Comparison of ENCODE assay signal across 8 cellular contexts in genomic region chr9:130680836-130681768, GRCh38. TPM values are rescaled to one million over a fixed set of nuclear protein-coding genes. Genes with fewer than 3 reads are reported as not detected.
DNase-seq lines count a peak whose midpoint lies in the region; ATAC-seq and TF ChIP-seq lines count a peak whose summit lies in the region.

No MANE protein-coding gene starts in this region.

- peaks cover 0 to 18% (median 14%) of the 10 kb centered on the region in 9 donors for H3K4me1 ChIP-seq in heart right ventricle
- no peaks in the 10 kb centered on the region for H3K4me1 ChIP-seq in aorta (ENCODE audit: control insufficient read depth in 1 of 2, insufficient read depth in 2 of 2, low read length in 2 of 2)

- H3K4me3 Mint-ChIP-seq in progenitor cell of endocrine pancreas (ENCODE audit: low read depth), result peak overlapping the region; percentile 50

- peaks cover 0 to 8% (median 0%) of the 10 kb centered on the region in 11 donors for H3K9me3 ChIP-seq in heart right ventricle
- H3K9me3 ChIP-seq in aorta (ENCODE audit: control insufficient read depth, low read length), result no peaks in the 10 kb centered on the region

- H3K27me3 Mint-ChIP-seq in progenitor cell of endocrine pancreas, result peaks cover 51% of the 10 kb centered on the region

- no peaks in the 10 kb centered on the region for H3K9me3 Mint-ChIP-seq in progenitor cell of endocrine pancreas (ENCODE audit: low read depth)

- peak overlapping the region in 1 of 10 donors; percentile 39 for H3K27ac ChIP-seq in heart right ventricle
- no peak overlapping the region for H3K27ac ChIP-seq in aorta (ENCODE audit: low read depth in 1 of 2, low read length in 2 of 2)

- H3K36me3 Mint-ChIP-seq in progenitor cell of endocrine pancreas (ENCODE audit: insufficient read depth), result no peaks in the 10 kb centered on the region

- intact Hi-C loops in heart right ventricle (cut with DNase I) (loop anchor here in 5 of 10 donors (5.0 kb wide), 3 partner anchors 54 to 574 kb away; partner anchors contain the start of gene FUBP3 (in 1 of the 5)), aorta (cut with DNase I) (no loop called here)

- peak overlapping the region in 9 of 10 donors; percentile 50 to 75 (median 57) for H3K4me3 ChIP-seq in heart right ventricle
- peak overlapping the region; percentile 37 to 39 for H3K4me3 ChIP-seq in aorta (ENCODE audit: low read length in 2 of 2)

- peaks cover 2% of the 10 kb centered on the region for H3K4me1 Mint-ChIP-seq in progenitor cell of endocrine pancreas (ENCODE audit: low read depth)

- no peak overlapping the region for H3K27ac Mint-ChIP-seq in progenitor cell of endocrine pancreas

- no peak for TF ChIP-seq CTCF in GM10266 (IDR thresholded peaks at IDR 0.05; ENCODE audit: control insufficient read depth, insufficient read depth, low read depth, missing control alignments)
- no peak for TF ChIP-seq CTCF in heart right ventricle (IDR thresholded peaks at IDR 0.05)
- TF ChIP-seq CTCF in progenitor cell of endocrine pancreas (IDR thresholded peaks at IDR 0.05; ENCODE audit: unreplicated experiment), result no peak

- 2 to 4% methylated on average over 78 to 116 of the region's 116 CpGs for WGBS in heart right ventricle, 2 donors
- WGBS in aorta, 2 donors, result 2 to 3% methylated on average over 63 to 116 of the region's 116 CpGs

- ATAC-seq in SK-N-SH treated with all-trans-retinoic acid at 6 μM for 48 hours (peak; percentile 78), heart right ventricle (peak; percentile 25 to 84 (median 56)), aorta (ENCODE audit: low FRiP score) (peak; percentile 37), GM21526 (IDR thresholded peaks at IDR 0.05; ENCODE audit: low FRiP score, unreplicated experiment) (no peak)

- H3K36me3 ChIP-seq in heart right ventricle (no peaks in the 10 kb centered on the region), aorta (ENCODE audit: control insufficient read depth in 1 of 2, insufficient read depth in 2 of 2, low read length in 1 of 2) (no peaks in the 10 kb centered on the region)

- peak; percentile 83 for DNase-seq in GM10266 (ENCODE audit: extremely low spot score)
- peak; percentile 32 to 39 for DNase-seq in Kasumi-1 (lab: John Stamatoyannopoulos, UW)
- peak; percentile 27 for DNase-seq in activated naive CD8-positive, alpha-beta T cell treated with anti-CD3 and anti-CD28 coated beads, Interleukin-2, amount 50 U/mL, for 16 hours (ENCODE audit: low read depth, low spot score)
- DNase-seq in heart right ventricle, result peak; percentile 56 to 82
- DNase-seq in progenitor cell of endocrine pancreas (ENCODE audit: low spot score, unreplicated experiment), result peak; percentile 69
- DNase-seq in aorta, result peak; percentile 87 to 95

- H3K27me3 ChIP-seq in heart right ventricle (peaks cover 0 to 31% (median 18%) of the 10 kb centered on the region in 7 donors), aorta (ENCODE audit: control insufficient read depth in 1 of 2, insufficient read depth in 2 of 2, low read length in 1 of 2) (no peaks in the 10 kb centered on the region)

TF ChIP-seq in SK-N-SH treated with all-trans-retinoic acid at 6 μM for 48 hours, 23 proteins besides CTCF, POLR2A, EP300 and RAD21:
- TF ChIP-seq ISL1 (CRISPR knock-in tag; IDR thresholded peaks at IDR 0.05) (no peak), CSDC2 (CRISPR knock-in tag; IDR thresholded peaks at IDR 0.05) (no peak), POU6F1 (CRISPR knock-in tag; IDR thresholded peaks at IDR 0.05; ENCODE audit: borderline replicate concordance, low read depth) (no peak)

RNA-seq across cellular contexts. Expression of gene EXOSC2, which starts 12.5 kb away (rescaled TPM):
- total RNA-seq in heart right ventricle (10 to 100 TPM; 11.9 to 17.7 (median 13.1) TPM), progenitor cell of endocrine pancreas (45.9 and 46.5 TPM in 2 replicates), aorta (10 to 100 TPM; 18.7 to 20.2 TPM)
- polyA plus RNA-seq in heart right ventricle (10 to 100 TPM; 10.8 to 15.0 TPM), aorta (10 to 100 TPM in 1 of 2 donors, 1 to 10 TPM in 1; 9.5 to 17.0 TPM)

RNA-seq across cellular contexts. Expression of gene PRDM12, which starts 16.7 kb away (rescaled TPM):
- total RNA-seq in heart right ventricle, result not detected
- polyA plus RNA-seq in heart right ventricle, result under 1 TPM in 1 of 2 donors, not detected in 1; 0.01 TPM
- not detected in 2 replicates for total RNA-seq in progenitor cell of endocrine pancreas
- total RNA-seq in aorta, result not detected
- not detected for polyA plus RNA-seq in aorta

Comparison
In these comparisons a context has a peak if more than half of its experiments do, and no peak if none do; other contexts are left out.
1. DNase-seq: peak in every context shown above with its lines; median percentile 91 in aorta; 83 in GM10266; 69 in heart right ventricle; 69 in progenitor cell of endocrine pancreas; 36 in Kasumi-1; 27 in activated naive CD8-positive, alpha-beta T cell treated with anti-CD3 and anti-CD28 coated beads, Interleukin-2, amount 50 U/mL, for 16 hours.